14 cellular contexts compared by ENCODE assay signal in the genomic region with DNA sequence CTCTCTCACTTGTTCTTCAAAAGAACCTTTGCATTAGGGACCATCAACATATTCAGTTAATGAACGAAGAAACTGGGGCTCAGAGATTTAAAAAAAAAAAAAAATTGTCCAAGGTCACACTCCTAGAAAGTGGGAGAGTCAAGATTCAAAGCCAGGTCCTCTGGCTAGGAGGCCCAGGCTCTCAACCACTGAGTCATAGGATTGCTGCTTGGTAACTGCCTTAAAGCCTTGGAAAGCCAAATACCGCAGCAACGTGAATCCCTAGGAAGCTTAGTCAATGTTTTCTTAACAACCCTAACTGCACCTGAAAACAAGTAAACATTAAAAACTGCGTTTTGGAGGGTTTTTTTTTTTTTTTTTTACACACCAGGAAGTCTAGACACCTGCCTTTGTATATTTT.
DNase-seq lines count a peak whose midpoint lies in the region; ATAC-seq, FAIRE-seq and TF ChIP-seq lines count a peak whose summit lies in the region.
"Had no signal": no experiment of that assay in that cellular context is flagged by ENCODE, and none has a peak within 500 bp of the region (broad histone marks: within the 10 kb centered on the region; RNA-seq: fewer than 3 reads in every experiment).

No MANE protein-coding gene starts in this region.

- H3K27me3 ChIP-seq in IMR-90 (ENCODE audit: control insufficient read depth, insufficient read depth, low read length) (no peaks in the 10 kb centered on the region), H7 (ENCODE audit: control insufficient read depth, insufficient read depth, low read length) (no peaks in the 10 kb centered on the region)
- H3K27me3 ChIP-seq: cardiac muscle cell, sigmoid colon had no signal

- H2AK5ac ChIP-seq in IMR-90 (ENCODE audit: low read depth, low read length), result no peak overlapping the region

- no CpG with 5 or more reads among the region's 4 CpGs for WGBS in IMR-90 (ENCODE audit: extremely low coverage in 2 of 2, insufficient read length in 1 of 2), 2 experiments

- DNase-seq in AG09309 (ENCODE audit: low read depth) (peak; percentile 88), IMR-90 (peak; percentile 99), MCF 10A (ENCODE audit: unreplicated experiment) (peak; percentile 92), medulla oblongata (ENCODE audit: extremely low spot score) (peak; percentile 13), H7 (no peak), GM12891 (ENCODE audit: insufficient read length, low spot score) (no peak), erythroblast (lab: John Stamatoyannopoulos, UW) (no peak)
- DNase-seq: activated CD4-positive, alpha-beta T cell treated with anti-CD3 and anti-CD28 coated beads, Interleukin-2, amount 50 U/mL, for 4 hours; Kasumi-1; sigmoid colon had no signal

- intact Hi-C loops in IMR-90 (cut with micrococcal nuclease), result loop anchor here (2.0 to 5.0 kb wide), 4 partner anchors 132 to 378 kb away; no protein-coding TSS in a partner anchor
- intact Hi-C loops in MCF 10A (cut with micrococcal nuclease), result loop anchor here (2.0 to 10.0 kb wide), 5 partner anchors 137 to 446 kb away; no protein-coding TSS in a partner anchor

- in situ Hi-C loops in IMR-90 (cut with MboI; ENCODE audit: low sequenced_read_pairs), result loop anchor here (10.0 kb wide), 1 partner anchor 134 kb away; no protein-coding TSS in a partner anchor

- ATAC-seq in IMR-90 (ENCODE audit: low read depth) (peak; percentile 79), HG03159 (IDR thresholded peaks at IDR 0.05; ENCODE audit: unreplicated experiment) (no peak)

- peaks cover 5% of the 10 kb centered on the region for H3K9me3 Mint-ChIP-seq in MCF 10A (ENCODE audit: unreplicated experiment)

- no peaks in the 10 kb centered on the region for H3K9me3 ChIP-seq in IMR-90 (ENCODE audit: control insufficient read depth, insufficient read depth, low read length)
- H3K9me3 ChIP-seq: sigmoid colon had no signal

- H3K4me1 ChIP-seq in IMR-90 (ENCODE audit: control insufficient read depth, insufficient read depth, low read length), result peaks cover 29% of the 10 kb centered on the region

- peak overlapping the region; percentile 13; the same call in 1 of the 2 replicates for H2BK120ac ChIP-seq in IMR-90 (ENCODE audit: low read depth, low read length)

- peak overlapping the region; percentile 93 for H3K27ac Mint-ChIP-seq in MCF 10A (ENCODE audit: low read depth, unreplicated experiment)
- H3K27ac Mint-ChIP-seq: stimulated activated naive CD8-positive, alpha-beta T cell treated with anti-CD3 and anti-CD28 coated beads, Interleukin-15, Interleukin-2, amounts not matched to agents 100 ng/mL and 50 ng/mL, for 24 hours had no signal

- no peak for FAIRE-seq in GM12891 (lab: Jason Lieb, UNC)
- FAIRE-seq: D721Med had no signal

- CTCF ChIA-PET in IMR-90 (lab: Yijun Ruan, JAX) (no interaction called here), MCF 10A (lab: Yijun Ruan, JAX) (interaction anchor here (0.6 to 1.6 kb wide), 6 partner anchors 17 to 659 kb away, joined by 3 to 6 read pairs (median 4); no protein-coding TSS in a partner anchor)

- peak; percentile 30 for TF ChIP-seq RAD21 in IMR-90 (IDR thresholded peaks at IDR 0.05; ENCODE audit: low read length)

- H2BK15ac ChIP-seq in IMR-90 (ENCODE audit: low read depth, low read length), result no peak overlapping the region

- H2BK5ac ChIP-seq in IMR-90 (ENCODE audit: low read depth, low read length, poor library complexity, severe bottlenecking), result peak overlapping the region; percentile 98

- H3K4me3 Mint-ChIP-seq in MCF 10A (ENCODE audit: unreplicated experiment), result no peak overlapping the region
- H3K4me3 Mint-ChIP-seq: stimulated activated naive CD8-positive, alpha-beta T cell treated with anti-CD3 and anti-CD28 coated beads, Interleukin-15, Interleukin-2, amounts not matched to agents 100 ng/mL and 50 ng/mL, for 24 hours had no signal

- H4K91ac ChIP-seq in IMR-90 (ENCODE audit: insufficient read depth, low read depth, low read length), result peak overlapping the region; percentile 15; the same call in 1 of the 2 replicates

- H3K36me3 ChIP-seq in IMR-90 (ENCODE audit: control insufficient read depth, insufficient read depth, low read length), result no peaks in the 10 kb centered on the region
- H3K36me3 ChIP-seq in H7 (replicated peaks; ENCODE audit: control insufficient read depth, insufficient read depth, low read length), result no peaks in the 10 kb centered on the region
- H3K36me3 ChIP-seq: cardiac muscle cell, sigmoid colon had no signal

- H3K9ac ChIP-seq in IMR-90 (ENCODE audit: low read depth, low read length), result no peak overlapping the region

- peaks cover 25% of the 10 kb centered on the region for H3K9me1 ChIP-seq in IMR-90 (ENCODE audit: insufficient read depth, low read length)

- H3K79me1 ChIP-seq in IMR-90 (ENCODE audit: low read depth in 1 of 2, low read length in 2 of 2), result peaks cover 0 to 16% of the 10 kb centered on the region in 2 experiments; a peak in 1 of 4 replicates

- H2AFZ ChIP-seq in IMR-90 (replicated peaks; ENCODE audit: low read length, poor library complexity), result no peak overlapping the region

- no peaks in the 10 kb centered on the region for H3K36me3 Mint-ChIP-seq in MCF 10A (ENCODE audit: insufficient read depth, unreplicated experiment)

- H3K27ac ChIP-seq in IMR-90 (ENCODE audit: insufficient read depth, low read length), result peak overlapping the region; percentile 19; the same call in 1 of the 2 replicates
- H3K27ac ChIP-seq: cardiac muscle cell had no signal

- H3K4me3 ChIP-seq in AG09309 (ENCODE audit: control insufficient read depth, low read depth, low read length) (no peak overlapping the region), IMR-90 (ENCODE audit: insufficient read depth, low read depth, low read length) (no peak overlapping the region), H7 (ENCODE audit: insufficient read depth, low read depth, low read length) (no peak overlapping the region)
- H3K4me3 ChIP-seq: cardiac muscle cell, sigmoid colon had no signal

- TF ChIP-seq CTCF in AG09309 (IDR thresholded peaks at IDR 0.05; ENCODE audit: control insufficient read depth, insufficient read depth, low read depth, low read length, missing control alignments), result no peak
- no peak for TF ChIP-seq CTCF in IMR-90 (conservative IDR thresholded peaks at IDR 0.05; ENCODE audit: low read depth, low read length)
- no peak for TF ChIP-seq CTCF in MCF 10A (IDR thresholded peaks at IDR 0.05; ENCODE audit: unreplicated experiment)

- H2BK20ac ChIP-seq in IMR-90 (ENCODE audit: low read depth, low read length), result no peak overlapping the region

- no peak overlapping the region for H3K4me2 ChIP-seq in IMR-90 (ENCODE audit: low read depth, low read length)

- H3K18ac ChIP-seq in IMR-90 (ENCODE audit: low read depth, low read length), result no peak overlapping the region

- POLR2A ChIA-PET in IMR-90 (lab: Charles Lee; ENCODE audit: unreplicated experiment), result interaction anchor here (0.6 kb wide), 1 partner anchor 209 kb away, joined by 7 read pairs; no protein-coding TSS in a partner anchor
- POLR2A ChIA-PET in MCF 10A (lab: Yijun Ruan, JAX), result interaction anchor here (0.6 to 1.5 kb wide), 4 partner anchors 10 to 373 kb away, joined by 3 to 5 read pairs (median 4); no protein-coding TSS in a partner anchor

- BruUV-seq in IMR-90 (replicated peaks; lab: Mats Ljungman, UMichigan), result no TSS peak
- no TSS peak for BruUV-seq in MCF 10A (replicated peaks; lab: Mats Ljungman, UMichigan)

- dilution Hi-C loops in IMR-90 (cut with HindIII; ENCODE audit: low sequenced_read_pairs, unreplicated experiment), result no loop called here

- H4K20me1 ChIP-seq in IMR-90 (ENCODE audit: insufficient read depth, low read length), result no peaks in the 10 kb centered on the region

- H3K14ac ChIP-seq in IMR-90 (replicated peaks; ENCODE audit: low read depth, low read length), result no peak overlapping the region

- TF ChIP-seq POLR2A in IMR-90 (IDR thresholded peaks at IDR 0.05; ENCODE audit: low read depth, low read length) (peak; percentile 51; the same call in 1 of the 2 replicates), GM12891 (IDR thresholded peaks at IDR 0.05; ENCODE audit: low read depth, low read length) (no peak), erythroblast (IDR thresholded peaks at IDR 0.05; ENCODE audit: low read length) (no peak)

- no peak overlapping the region for H3K23ac ChIP-seq in IMR-90 (ENCODE audit: low read depth, low read length)

- H4K5ac ChIP-seq in IMR-90 (ENCODE audit: low read depth, low read length), result no peak overlapping the region

- no peak overlapping the region for H2AK9ac ChIP-seq in IMR-90 (replicated peaks; ENCODE audit: low read depth, low read length, poor library complexity)

- H3K27me3 Mint-ChIP-seq in MCF 10A (ENCODE audit: insufficient read depth, unreplicated experiment), result no peaks in the 10 kb centered on the region
- H3K27me3 Mint-ChIP-seq: stimulated activated naive CD8-positive, alpha-beta T cell treated with anti-CD3 and anti-CD28 coated beads, Interleukin-15, Interleukin-2, amounts not matched to agents 100 ng/mL and 50 ng/mL, for 24 hours had no signal

- peak overlapping the region in 1 of 2 experiments; percentile 62; a peak in 1 of 4 replicates for H4K8ac ChIP-seq in IMR-90 (ENCODE audit: low read depth in 2 of 2, low read length in 2 of 2)

- H3K56ac ChIP-seq in IMR-90 (ENCODE audit: extremely low read depth, insufficient read depth, low read length), result peak overlapping the region; percentile 59; the same call in 1 of the 2 replicates

- H3K4ac ChIP-seq in IMR-90 (ENCODE audit: low read depth, low read length), result peak overlapping the region; percentile 5; the same call in 1 of the 2 replicates

- peaks cover 35% of the 10 kb centered on the region for H3K4me1 Mint-ChIP-seq in MCF 10A (ENCODE audit: insufficient read depth, unreplicated experiment)

TF ChIP-seq in IMR-90, 13 proteins besides CTCF, POLR2A, EP300 and RAD21 (continues in another document):
- peak; percentile 90 for TF ChIP-seq FOS (IDR thresholded peaks at IDR 0.05; ENCODE audit: low read depth, low read length)
- no peak for TF ChIP-seq MAFK (IDR thresholded peaks at IDR 0.05; ENCODE audit: low read depth, low read length)
- 0 out of 2 replicates have a peak, but pooled peaks have one; percentile 13 for TF ChIP-seq MXI1 (IDR thresholded peaks at IDR 0.05; ENCODE audit: borderline replicate concordance, low read depth, low read length)
- TF ChIP-seq RFX5 (IDR thresholded peaks at IDR 0.05; ENCODE audit: low read depth, low read length), result no peak

TF ChIP-seq in GM12891, 5 proteins besides CTCF, POLR2A, EP300 and RAD21:
- no peak for TF ChIP-seq TAF1 (IDR thresholded peaks at IDR 0.05; ENCODE audit: low read depth, low read length)

Comparison
In these comparisons a context has a peak if more than half of its experiments do, and no peak if none do; other contexts are left out.
1. DNase-seq: peak in AG09309 (single experiment), IMR-90 (single experiment), MCF 10A (single experiment) and medulla oblongata (single experiment); none in H7 (single experiment), GM12891 (single experiment) and erythroblast (0 of 2).